ENCODE assay signal across 14 cellular contexts in the genomic region with DNA sequence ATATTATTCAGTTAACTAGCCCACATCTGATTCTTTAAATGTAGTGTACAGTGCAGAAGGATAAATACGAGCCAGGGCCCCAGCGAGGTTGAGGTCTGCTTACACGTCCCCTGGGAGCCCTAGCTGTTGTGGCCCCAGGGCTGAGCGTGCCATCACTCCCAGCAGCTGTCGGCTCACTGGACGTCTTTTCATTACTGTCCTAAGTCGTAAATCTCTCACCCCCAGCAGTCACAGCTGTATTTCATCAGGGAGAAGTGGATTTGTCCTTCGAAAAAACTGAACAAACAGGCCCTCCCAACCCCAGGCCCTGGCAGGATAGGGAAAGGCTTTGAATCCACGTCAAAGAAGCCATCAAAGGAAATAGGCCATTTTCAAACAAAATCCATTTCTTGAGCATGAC.
A peak's percentile ranks its signal among the peaks of the same experiment; 100 is the strongest.
DNase-seq lines count a peak whose midpoint lies in the region; ATAC-seq and TF ChIP-seq lines count a peak whose summit lies in the region.
"Had no signal": no experiment of that assay in that cellular context is flagged by ENCODE, and none has a peak within 500 bp of the region (broad histone marks: within the 10 kb centered on the region; RNA-seq: fewer than 3 reads in every experiment).

No MANE protein-coding gene starts in this region.

- whole genome bisulfite sequencing in SK-N-SH (ENCODE audit: low lambda C conversion rate), result 40% methylated on average over 9 of the region's 9 CpGs

- H3K9ac ChIP-seq in SK-N-SH (no peak overlapping the region), MM.1S (ENCODE audit: low read length) (no peak overlapping the region)

- peaks cover 0 to 43% of the 10 kb centered on the region in 2 experiments; a peak in 2 of 4 replicates for H3K4me1 ChIP-seq in SK-N-SH (ENCODE audit: control insufficient read depth in 1 of 2, insufficient read depth in 2 of 2, low read depth in 1 of 2, low read length in 1 of 2)
- peaks cover 15% of the 10 kb centered on the region for H3K4me1 ChIP-seq in MM.1S (ENCODE audit: low read length)

- no peak for ATAC-seq in stimulated activated memory B cell treated with anti-CD40 and anti-IgM and Interleukin-4, amounts not matched to agents 10 μg/mL and 1 μg/mL and 100 μg/mL, for 72 hours
- ATAC-seq: naive thymus-derived CD4-positive, alpha-beta T cell had no signal

- peaks cover 35% of the 10 kb centered on the region for H3K4me1 Mint-ChIP-seq in neural crest cell
- H3K4me1 Mint-ChIP-seq in stimulated activated memory B cell treated with anti-CD40 and anti-IgM and Interleukin-4, amounts not matched to agents 10 μg/mL and 1 μg/mL and 100 μg/mL, for 72 hours, result no peaks in the 10 kb centered on the region
- H3K4me1 Mint-ChIP-seq: activated B cell treated with CpG ODN at 0.5 μM for 24 hours; CD4-positive, alpha-beta memory T cell; naive thymus-derived CD4-positive, alpha-beta T cell had no signal

- H3K4me2 ChIP-seq in SK-N-SH (no peak overlapping the region), MM.1S (ENCODE audit: low read depth, low read length) (no peak overlapping the region)

- no peaks in the 10 kb centered on the region for H3K9me3 ChIP-seq in SK-N-SH
- H3K9me3 ChIP-seq in MM.1S (replicated peaks; ENCODE audit: insufficient read depth, low read length), result no peaks in the 10 kb centered on the region
- H3K9me3 ChIP-seq: MG63 had no signal

- no peaks in the 10 kb centered on the region for H3K9me3 Mint-ChIP-seq in neural crest cell
- H3K9me3 Mint-ChIP-seq in stimulated activated memory B cell treated with anti-CD40 and anti-IgM and Interleukin-4, amounts not matched to agents 10 μg/mL and 1 μg/mL and 100 μg/mL, for 72 hours, result no peaks in the 10 kb centered on the region
- H3K9me3 Mint-ChIP-seq: activated B cell treated with CpG ODN at 0.5 μM for 24 hours; activated T-cell treated with anti-CD3 and anti-CD28 coated beads, Interleukin-2, amount 50 U/mL, for 24 hours; CD4-positive, alpha-beta memory T cell had no signal

- H3K27me3 ChIP-seq in SK-N-SH (ENCODE audit: insufficient read depth) (no peaks in the 10 kb centered on the region), MM.1S (replicated peaks; ENCODE audit: insufficient read depth, low read length) (no peaks in the 10 kb centered on the region), dorsolateral prefrontal cortex (no peaks in the 10 kb centered on the region)
- H3K27me3 ChIP-seq: MG63 had no signal

- H2AFZ ChIP-seq in SK-N-SH (ENCODE audit: low read depth) (no peak overlapping the region), MM.1S (ENCODE audit: low read length) (no peak overlapping the region)

- H4K20me1 ChIP-seq in SK-N-SH (ENCODE audit: insufficient read depth), result no peaks in the 10 kb centered on the region
- H4K20me1 ChIP-seq in MM.1S (ENCODE audit: insufficient read depth, low read length), result no peaks in the 10 kb centered on the region

- no peaks in the 10 kb centered on the region for H3K9me2 ChIP-seq in SK-N-SH
- H3K9me2 ChIP-seq in MM.1S (replicated peaks; ENCODE audit: insufficient read depth, low read length), result no peaks in the 10 kb centered on the region

- POLR2A ChIA-PET in SK-N-SH (lab: Yijun Ruan, JAX), result no interaction called here

- no peaks in the 10 kb centered on the region for H3F3A ChIP-seq in SK-N-SH (replicated peaks; ENCODE audit: insufficient read depth)
- no peaks in the 10 kb centered on the region for H3F3A ChIP-seq in MM.1S (ENCODE audit: insufficient read depth, low read length)

- DNase-seq in DMS79 treated with DMSO at 0.1 percent for 48 hours (lab: John Stamatoyannopoulos, UW) (peak; percentile 62), NAMALWA (ENCODE audit: low spot score) (peak; percentile 26), SK-N-SH (peak; percentile 76), neural crest cell (ENCODE audit: low read depth, low spot score) (peak; percentile 5), MM.1S (no peak), dorsolateral prefrontal cortex (no peak), NCI-H2196 (lab: John Stamatoyannopoulos, UW; ENCODE audit: unreplicated experiment) (no peak)
- DNase-seq: activated B cell treated with CpG ODN at 0.5 μM for 24 hours; activated T-cell treated with anti-CD3 and anti-CD28 coated beads, Interleukin-2, amount 50 U/mL, for 24 hours; CD4-positive, alpha-beta memory T cell; MG63; naive thymus-derived CD4-positive, alpha-beta T cell; Right ventricle myocardium superior had no signal

- H3K4me3 Mint-ChIP-seq in neural crest cell, result no peak overlapping the region
- H3K4me3 Mint-ChIP-seq in stimulated activated memory B cell treated with anti-CD40 and anti-IgM and Interleukin-4, amounts not matched to agents 10 μg/mL and 1 μg/mL and 100 μg/mL, for 72 hours, result no peak overlapping the region
- H3K4me3 Mint-ChIP-seq: activated B cell treated with CpG ODN at 0.5 μM for 24 hours; activated T-cell treated with anti-CD3 and anti-CD28 coated beads, Interleukin-2, amount 50 U/mL, for 24 hours; CD4-positive, alpha-beta memory T cell; naive thymus-derived CD4-positive, alpha-beta T cell had no signal

- no peaks in the 10 kb centered on the region for H3K79me2 ChIP-seq in SK-N-SH (ENCODE audit: insufficient read depth)
- no peaks in the 10 kb centered on the region for H3K79me2 ChIP-seq in MM.1S (ENCODE audit: low read length)

- TF ChIP-seq CTCF in SK-N-SH (IDR thresholded peaks at IDR 0.05) (no peak), neural crest cell (conservative IDR thresholded peaks at IDR 0.05) (no peak), MM.1S (IDR thresholded peaks at IDR 0.05; ENCODE audit: low read length) (no peak), dorsolateral prefrontal cortex (IDR thresholded peaks at IDR 0.05 in 54 of 56, conservative IDR thresholded peaks at IDR 0.05 in 2 of 56; ENCODE audit: low read depth in 1 of 56, partially characterized antibody in 56 of 56) (no peak)

- intact Hi-C loops in dorsolateral prefrontal cortex (cut with DNase I), result no loop called here

- peak overlapping the region; percentile 3 for H3K27ac Mint-ChIP-seq in neural crest cell (ENCODE audit: unreplicated experiment)
- no peak overlapping the region for H3K27ac Mint-ChIP-seq in stimulated activated memory B cell treated with anti-CD40 and anti-IgM and Interleukin-4, amounts not matched to agents 10 μg/mL and 1 μg/mL and 100 μg/mL, for 72 hours
- H3K27ac Mint-ChIP-seq: activated B cell treated with CpG ODN at 0.5 μM for 24 hours; activated T-cell treated with anti-CD3 and anti-CD28 coated beads, Interleukin-2, amount 50 U/mL, for 24 hours; CD4-positive, alpha-beta memory T cell; naive thymus-derived CD4-positive, alpha-beta T cell had no signal

- H3K36me3 ChIP-seq in SK-N-SH (replicated peaks in 1 of 2; ENCODE audit: control insufficient read depth in 1 of 2, insufficient read depth in 2 of 2, low read length in 1 of 2) (no peaks in the 10 kb centered on the region), MM.1S (replicated peaks; ENCODE audit: insufficient read depth, low read length) (no peaks in the 10 kb centered on the region)
- H3K36me3 ChIP-seq: MG63 had no signal

- no peak overlapping the region for H3K4me3 ChIP-seq in SK-N-SH (ENCODE audit: low read depth in 2 of 2, low read length in 1 of 2)
- H3K4me3 ChIP-seq in MM.1S (ENCODE audit: low read length), result no peak overlapping the region
- no peak overlapping the region for H3K4me3 ChIP-seq in dorsolateral prefrontal cortex
- H3K4me3 ChIP-seq: MG63 had no signal

- peak in 1 of 2 experiments; percentile 89; a peak in 2 of 4 replicates for TF ChIP-seq EP300 in SK-N-SH (IDR thresholded peaks at IDR 0.05; ENCODE audit: borderline replicate concordance in 1 of 2, low read depth in 1 of 2, low read length in 1 of 2)

- CTCF ChIA-PET in SK-N-SH (lab: Yijun Ruan, JAX), result interaction anchor here (0.6 to 1.3 kb wide), 2 partner anchors 324 to 724 kb away, joined by 3 to 5 read pairs; no protein-coding TSS in a partner anchor

- no peak overlapping the region for H3K27ac ChIP-seq in SK-N-SH (ENCODE audit: low read depth in 2 of 2, low read length in 1 of 2)
- no peak overlapping the region for H3K27ac ChIP-seq in MM.1S (ENCODE audit: low read length)
- H3K27ac ChIP-seq in dorsolateral prefrontal cortex, result peak overlapping the region in 26 of 59 donors; percentile 3 to 86 (median 39)

- peak; percentile 30 for TF ChIP-seq RAD21 in SK-N-SH (IDR thresholded peaks at IDR 0.05; ENCODE audit: low read length)

- no peaks in the 10 kb centered on the region for H3K36me3 Mint-ChIP-seq in neural crest cell (ENCODE audit: low read depth)
- no peaks in the 10 kb centered on the region for H3K36me3 Mint-ChIP-seq in stimulated activated memory B cell treated with anti-CD40 and anti-IgM and Interleukin-4, amounts not matched to agents 10 μg/mL and 1 μg/mL and 100 μg/mL, for 72 hours
- H3K36me3 Mint-ChIP-seq: CD4-positive, alpha-beta memory T cell; naive thymus-derived CD4-positive, alpha-beta T cell had no signal

- H3K27me3 Mint-ChIP-seq in neural crest cell (ENCODE audit: low read depth), result no peaks in the 10 kb centered on the region
- H3K27me3 Mint-ChIP-seq in stimulated activated memory B cell treated with anti-CD40 and anti-IgM and Interleukin-4, amounts not matched to agents 10 μg/mL and 1 μg/mL and 100 μg/mL, for 72 hours, result peaks cover 7% of the 10 kb centered on the region
- H3K27me3 Mint-ChIP-seq: activated B cell treated with CpG ODN at 0.5 μM for 24 hours; activated T-cell treated with anti-CD3 and anti-CD28 coated beads, Interleukin-2, amount 50 U/mL, for 24 hours had no signal

TF ChIP-seq in SK-N-SH, 30 proteins besides CTCF, POLR2A, EP300 and RAD21 (continues in another document):
- TF ChIP-seq, protein P1, sequence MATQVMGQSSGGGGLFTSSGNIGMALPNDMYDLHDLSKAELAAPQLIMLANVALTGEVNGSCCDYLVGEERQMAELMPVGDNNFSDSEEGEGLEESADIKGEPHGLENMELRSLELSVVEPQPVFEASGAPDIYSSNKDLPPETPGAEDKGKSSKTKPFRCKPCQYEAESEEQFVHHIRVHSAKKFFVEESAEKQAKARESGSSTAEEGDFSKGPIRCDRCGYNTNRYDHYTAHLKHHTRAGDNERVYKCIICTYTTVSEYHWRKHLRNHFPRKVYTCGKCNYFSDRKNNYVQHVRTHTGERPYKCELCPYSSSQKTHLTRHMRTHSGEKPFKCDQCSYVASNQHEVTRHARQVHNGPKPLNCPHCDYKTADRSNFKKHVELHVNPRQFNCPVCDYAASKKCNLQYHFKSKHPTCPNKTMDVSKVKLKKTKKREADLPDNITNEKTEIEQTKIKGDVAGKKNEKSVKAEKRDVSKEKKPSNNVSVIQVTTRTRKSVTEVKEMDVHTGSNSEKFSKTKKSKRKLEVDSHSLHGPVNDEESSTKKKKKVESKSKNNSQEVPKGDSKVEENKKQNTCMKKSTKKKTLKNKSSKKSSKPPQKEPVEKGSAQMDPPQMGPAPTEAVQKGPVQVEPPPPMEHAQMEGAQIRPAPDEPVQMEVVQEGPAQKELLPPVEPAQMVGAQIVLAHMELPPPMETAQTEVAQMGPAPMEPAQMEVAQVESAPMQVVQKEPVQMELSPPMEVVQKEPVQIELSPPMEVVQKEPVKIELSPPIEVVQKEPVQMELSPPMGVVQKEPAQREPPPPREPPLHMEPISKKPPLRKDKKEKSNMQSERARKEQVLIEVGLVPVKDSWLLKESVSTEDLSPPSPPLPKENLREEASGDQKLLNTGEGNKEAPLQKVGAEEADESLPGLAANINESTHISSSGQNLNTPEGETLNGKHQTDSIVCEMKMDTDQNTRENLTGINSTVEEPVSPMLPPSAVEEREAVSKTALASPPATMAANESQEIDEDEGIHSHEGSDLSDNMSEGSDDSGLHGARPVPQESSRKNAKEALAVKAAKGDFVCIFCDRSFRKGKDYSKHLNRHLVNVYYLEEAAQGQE (IDR thresholded peaks at IDR 0.05; ENCODE audit: low read depth, low read length), result no peak
- peak; percentile 59 for TF ChIP-seq GATA2 (CRISPR knock-in tag; IDR thresholded peaks at IDR 0.05)

Comparison
In these comparisons a context has a peak if more than half of its experiments do, and no peak if none do; other contexts are left out.
1. DNase-seq: peak in DMS79 treated with DMSO at 0.1 percent for 48 hours (single experiment), NAMALWA (single experiment), SK-N-SH (single experiment) and neural crest cell (single experiment); none in MM.1S (single experiment), dorsolateral prefrontal cortex (0 of 10) and NCI-H2196 (single experiment).